Comparison of ENCODE assay signal across 1 cellular context in the genomic region with DNA sequence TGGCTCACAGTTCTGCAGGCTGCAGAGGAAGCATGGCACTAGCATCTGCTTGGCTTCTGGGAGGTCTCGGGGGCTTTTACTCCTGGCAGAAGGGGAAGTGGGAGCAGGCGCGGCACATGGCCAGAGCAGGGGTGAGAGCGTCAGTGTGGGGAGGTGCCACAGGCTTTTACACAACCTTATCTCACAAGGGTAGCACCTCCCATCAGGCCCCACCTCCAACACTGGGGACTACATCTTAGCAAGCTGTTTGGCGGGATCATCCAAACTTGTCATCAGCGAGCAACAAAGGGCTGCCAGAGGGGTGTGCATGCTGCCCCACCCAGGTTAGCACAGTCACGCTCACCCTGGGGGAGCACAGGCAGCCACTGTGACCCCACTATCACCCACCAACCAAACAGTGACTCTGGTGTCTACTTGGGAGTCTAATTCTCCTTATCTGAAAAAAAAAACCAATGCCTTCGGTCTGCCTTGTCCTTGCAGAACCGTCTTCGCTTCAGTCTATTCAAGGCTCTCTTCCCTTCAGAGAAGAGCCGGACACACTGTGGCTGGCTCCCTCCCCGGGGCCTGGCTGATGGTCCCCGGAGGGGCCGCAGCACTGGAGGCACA.
TF ChIP-seq lines count a peak whose summit lies in the region.

No MANE protein-coding gene starts in this region.

TF ChIP-seq in H1, 55 proteins besides CTCF, POLR2A, EP300 and RAD21:
- no peak for TF ChIP-seq HDAC2 (IDR thresholded peaks at IDR 0.05; ENCODE audit: borderline replicate concordance in 1 of 2, low read depth in 2 of 2, low read length in 2 of 2)
- no peak for TF ChIP-seq CBX8 (IDR thresholded peaks at IDR 0.05; ENCODE audit: borderline replicate concordance, low read depth, low read length)
- TF ChIP-seq MAX (IDR thresholded peaks at IDR 0.05): no peak
- TF ChIP-seq HDAC6 (IDR thresholded peaks at IDR 0.05; ENCODE audit: low read depth, low read length): no peak
- TF ChIP-seq ZNF274 (IDR thresholded peaks at IDR 0.05; ENCODE audit: borderline replicate concordance, extremely low read depth, low read length): no peak
- no peak for TF ChIP-seq BCL11A (IDR thresholded peaks at IDR 0.05; ENCODE audit: low read depth in 2 of 2, low read length in 2 of 2)
- no peak for TF ChIP-seq JUN (IDR thresholded peaks at IDR 0.05; ENCODE audit: low read depth, low read length)
